ENCODE assay signal across 8 cellular contexts in the genomic region with DNA sequence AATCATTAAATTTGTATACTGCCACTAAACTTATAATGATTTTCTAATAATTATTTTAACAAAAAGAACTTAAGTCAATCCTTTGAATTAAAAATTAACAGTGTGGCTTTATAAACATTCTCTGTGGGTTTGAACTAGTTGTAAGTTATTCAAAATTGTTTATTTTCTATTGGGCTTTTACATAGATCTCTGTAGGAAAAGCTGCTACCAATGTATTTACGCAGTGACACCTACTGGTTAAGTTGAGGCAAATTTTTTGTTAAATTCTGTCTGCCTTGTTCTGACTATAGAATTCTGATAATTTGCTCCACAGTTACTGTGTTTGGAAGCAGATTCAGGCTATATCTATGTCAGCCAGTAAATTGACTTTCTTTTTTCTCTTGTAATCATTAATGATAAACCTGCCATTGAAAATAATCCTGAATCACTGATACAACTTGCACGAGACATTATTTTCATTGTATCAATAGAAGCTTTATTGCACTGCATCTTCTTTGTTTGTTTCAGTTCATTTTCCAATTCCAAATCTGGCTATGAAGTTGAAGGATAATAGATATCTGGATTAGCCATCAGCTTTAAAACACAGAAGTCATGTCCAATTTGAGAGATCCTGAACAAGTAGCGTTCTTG.
DNase-seq lines count a peak whose midpoint lies in the region; ATAC-seq, FAIRE-seq and TF ChIP-seq lines count a peak whose summit lies in the region.

No MANE protein-coding gene starts in this region.

- H4K20me1 ChIP-seq in K562 (replicated peaks; ENCODE audit: control insufficient read depth, insufficient read depth, low read length) = no peaks in the 10 kb centered on the region
- no peaks in the 10 kb centered on the region for H4K20me1 ChIP-seq in HepG2 (ENCODE audit: insufficient read depth, low read length)

- in situ Hi-C loops in K562 (cut with MboI) = loop anchor here (5.0 kb wide), 2 partner anchors 122 to 207 kb away; partner anchors contain the start of gene SF3B5
- in situ Hi-C loops in HepG2 (cut with HindIII; ENCODE audit: extremely low pct_ligation_motif_present, low pct_unique_long_range_greater_than_20kb) = loop anchor here (5.0 kb wide), 2 partner anchors 68 to 122 kb away; partner anchors contain the start of genes SF3B5 and UTRN

- peak; percentile 83 for FAIRE-seq in K562 (lab: Jason Lieb, UNC)
- peak; percentile 46 for FAIRE-seq in HepG2 (lab: Jason Lieb, UNC)

- TF ChIP-seq POLR2A in K562 (conservative IDR thresholded peaks at IDR 0.05) (no peak), HepG2 (IDR thresholded peaks at IDR 0.05; ENCODE audit: insufficient read depth in 1 of 2, low read depth in 2 of 2, low read length in 2 of 2) (no peak)

- H3K9me1 ChIP-seq in K562 (ENCODE audit: control insufficient read depth, insufficient read depth, low read length) = no peaks in the 10 kb centered on the region

- BruUV-seq in K562 (replicated peaks; lab: Mats Ljungman, UMichigan) (no TSS peak), HepG2 (replicated peaks; lab: Mats Ljungman, UMichigan) (no TSS peak)

- H3K27ac ChIP-seq in heart right ventricle (no peak overlapping the region), K562 (ENCODE audit: extremely low read depth, low read depth, low read length) (no peak overlapping the region), HepG2 (ENCODE audit: extremely low read length, insufficient read depth, low read length) (no peak overlapping the region)

- H3K4me1 ChIP-seq in heart right ventricle = peaks cover 0 to 31% (median 17%) of the 10 kb centered on the region in 9 donors
- peaks cover 14% of the 10 kb centered on the region in 2 experiments for H3K4me1 ChIP-seq in K562 (replicated peaks in 1 of 2; ENCODE audit: control insufficient read depth in 2 of 2, insufficient read depth in 2 of 2, low read length in 2 of 2)
- H3K4me1 ChIP-seq in HepG2 (ENCODE audit: insufficient read depth, low read length) = peaks cover 23% of the 10 kb centered on the region

- H3K9me3 ChIP-seq in heart right ventricle (peaks cover 0 to under 1% (median 0%) of the 10 kb centered on the region in 11 donors), K562 (replicated peaks; ENCODE audit: control insufficient read depth, insufficient read depth, low read depth, low read length) (no peaks in the 10 kb centered on the region), HepG2 (ENCODE audit: low read length) (peaks cover 3% of the 10 kb centered on the region; the same call in 1 of the 2 replicates)

- H3K4me3 ChIP-seq in heart right ventricle = no peak overlapping the region
- no peak overlapping the region for H3K4me3 ChIP-seq in K562
- no peak overlapping the region for H3K4me3 ChIP-seq in HepG2 (replicated peaks in 1 of 3; ENCODE audit: insufficient read depth in 1 of 3, low read depth in 2 of 3, low read length in 3 of 3)

- CTCF ChIA-PET in K562 (lab: Yijun Ruan, JAX; ENCODE audit: low intra/inter-chr PET ratio) (interaction anchor here (0.5 to 1.9 kb wide), 3 partner anchors 115 to 279 kb away, joined by 3 to 11 read pairs (median 7); no protein-coding TSS in a partner anchor), HepG2 (lab: Yijun Ruan, JAX; ENCODE audit: low intra/inter-chr PET ratio, low total read pairs) (interaction anchor here (1.6 kb wide), 1 partner anchor 114 kb away, joined by 10 read pairs; no protein-coding TSS in a partner anchor)

- TF ChIP-seq RAD21 in K562 (CRISPR knock-in tag; conservative IDR thresholded peaks at IDR 0.05 in 1 of 2, IDR thresholded peaks at IDR 0.05 in 1 of 2) (peak; percentile 79 to 82), HepG2 (CRISPR knock-in tag; IDR thresholded peaks at IDR 0.05) (peak; percentile 23; the same call in 1 of the 2 replicates)

- ATAC-seq in heart right ventricle (no peak), left ventricle myocardium superior (no peak), K562 (no peak), HepG2 (no peak), HG02588 (IDR thresholded peaks at IDR 0.05; ENCODE audit: unreplicated experiment) (no peak), GM18868 (IDR thresholded peaks at IDR 0.05; ENCODE audit: unreplicated experiment) (no peak), GM21447 (IDR thresholded peaks at IDR 0.05; ENCODE audit: unreplicated experiment) (no peak)

- intact Hi-C loops in heart right ventricle (cut with DNase I) = loop anchor here (2.0 to 10.0 kb wide), 13 partner anchors 48 to 264 kb away; partner anchors contain the start of genes UTRN (in 4 of the 10) and STX11 (in 2 of the 10)
- intact Hi-C loops in left ventricle myocardium superior (cut with micrococcal nuclease) = loop anchor here (2.0 to 10.0 kb wide), 2 partner anchors 46 to 114 kb away; no protein-coding TSS in a partner anchor
- intact Hi-C loops in K562 (cut with micrococcal nuclease) = loop anchor here (2.0 to 5.0 kb wide), 4 partner anchors 67 to 642 kb away; partner anchors contain the start of gene STX11
- intact Hi-C loops in HepG2 (cut with micrococcal nuclease; ENCODE audit: unreplicated experiment) = no loop called here

- H3K4me2 ChIP-seq in K562 (ENCODE audit: insufficient read depth, low read length) = no peak overlapping the region
- no peak overlapping the region for H3K4me2 ChIP-seq in HepG2 (ENCODE audit: low read depth, low read length)

- TF ChIP-seq EP300 in K562 (IDR thresholded peaks at IDR 0.05; ENCODE audit: low read length) (no peak), HepG2 (IDR thresholded peaks at IDR 0.05; ENCODE audit: low read depth in 2 of 2, low read length in 2 of 2) (no peak), HepG2 (CRISPR knock-in tag; IDR thresholded peaks at IDR 0.05; ENCODE audit: borderline replicate concordance) (no peak)

- H3K36me3 ChIP-seq in heart right ventricle = no peaks in the 10 kb centered on the region
- H3K36me3 ChIP-seq in K562 (ENCODE audit: control insufficient read depth, insufficient read depth, low read length) = no peaks in the 10 kb centered on the region
- no peaks in the 10 kb centered on the region for H3K36me3 ChIP-seq in HepG2 (replicated peaks in 1 of 2; ENCODE audit: control insufficient read depth in 1 of 2, insufficient read depth in 2 of 2, low read length in 2 of 2)

- DNase-seq in heart right ventricle (no peak), left ventricle myocardium superior (no peak), NCI-H1105 treated with DMSO at 0.1 percent for 48 hours (lab: John Stamatoyannopoulos, UW) (peak; percentile 55), K562 (ENCODE audit: extremely low read depth in 1 of 4, low spot score in 3 of 4) (peak; percentile 20 to 62 (median 36)), HepG2 (ENCODE audit: low spot score) (peak; percentile 54)

- no peaks in the 10 kb centered on the region for H3K27me3 ChIP-seq in heart right ventricle
- H3K27me3 ChIP-seq in K562 (ENCODE audit: control insufficient read depth in 2 of 2, insufficient read depth in 2 of 2, low read length in 2 of 2) = no peaks in the 10 kb centered on the region
- H3K27me3 ChIP-seq in HepG2 (ENCODE audit: control insufficient read depth in 1 of 2, insufficient read depth in 2 of 2, low read length in 2 of 2) = peaks cover 0 to under 1% of the 10 kb centered on the region in 2 experiments; a peak in 1 of 5 replicates

- WGBS in heart right ventricle, 2 donors = 64 to 76% methylated on average over 3 of the region's 3 CpGs
- WGBS in K562 (ENCODE audit: insufficient coverage, low coverage, missing lambda C conversion rate) = 28% methylated on average over 3 of the region's 3 CpGs
- WGBS in HepG2 (ENCODE audit: low lambda C conversion rate) = 50% methylated on average over 3 of the region's 3 CpGs

- no peak overlapping the region for H3K9ac ChIP-seq in K562 (ENCODE audit: insufficient read depth in 1 of 2, low read depth in 2 of 2, low read length in 2 of 2)
- H3K9ac ChIP-seq in HepG2 (ENCODE audit: insufficient read depth, low read depth, low read length) = no peak overlapping the region

- peak in 8 of 9 donors; percentile 41 to 81 (median 72) for TF ChIP-seq CTCF in heart right ventricle (IDR thresholded peaks at IDR 0.05)
- TF ChIP-seq CTCF in K562 (IDR thresholded peaks at IDR 0.05 in 2 of 3, conservative IDR thresholded peaks at IDR 0.05 in 1 of 3; ENCODE audit: insufficient read depth in 2 of 3, low read depth in 1 of 3, low read length in 3 of 3) = peak; percentile 51 to 89 (median 57); a peak in 4 of 6 replicates
- TF ChIP-seq CTCF in HepG2 (CRISPR knock-in tag; IDR thresholded peaks at IDR 0.05) = peak; percentile 63

- no peaks in the 10 kb centered on the region for H3K79me2 ChIP-seq in K562 (ENCODE audit: control insufficient read depth, insufficient read depth, low read length)
- H3K79me2 ChIP-seq in HepG2 (ENCODE audit: insufficient read depth, low read length) = no peaks in the 10 kb centered on the region

- POLR2A ChIA-PET in K562 (lab: Yijun Ruan, JAX) = interaction anchor here (1.3 to 1.7 kb wide), 2 partner anchors 10 to 155 kb away, joined by 3 to 5 read pairs; no protein-coding TSS in a partner anchor
- POLR2A ChIA-PET in HepG2 (lab: Yijun Ruan, JAX) = no interaction called here

- H2AFZ ChIP-seq in K562 (ENCODE audit: low read depth, low read length) = no peak overlapping the region
- H2AFZ ChIP-seq in HepG2 (ENCODE audit: low read length) = no peak overlapping the region

TF ChIP-seq in K562, 482 proteins besides CTCF, POLR2A, EP300 and RAD21 (continues in another document):
- TF ChIP-seq CEBPB (tag; IDR thresholded peaks at IDR 0.05) (no peak), ZNF232 (CRISPR knock-in tag; IDR thresholded peaks at IDR 0.05) (no peak), HDAC2 (IDR thresholded peaks at IDR 0.05) (no peak), KDM1A (IDR thresholded peaks at IDR 0.05) (no peak), CAMTA2 (CRISPR knock-in tag; conservative IDR thresholded peaks at IDR 0.05) (no peak), LCOR (CRISPR knock-in tag; IDR thresholded peaks at IDR 0.05) (no peak), ZNF134 (CRISPR knock-in tag; conservative IDR thresholded peaks at IDR 0.05) (no peak), MAFK (IDR thresholded peaks at IDR 0.05; ENCODE audit: low read length) (no peak)

TF ChIP-seq in HepG2, 621 proteins besides CTCF, POLR2A, EP300 and RAD21:
- TF ChIP-seq CREB1 (IDR thresholded peaks at IDR 0.05) = no peak
- 0 out of 2 replicates have a peak, but pooled peaks have one; percentile 8 for TF ChIP-seq CREB1 (CRISPR knock-in tag; IDR thresholded peaks at IDR 0.05)
- no peak for TF ChIP-seq TBX2 (CRISPR knock-in tag; IDR thresholded peaks at IDR 0.05; ENCODE audit: borderline replicate concordance)
- no peak for TF ChIP-seq ATRX (CRISPR knock-in tag; IDR thresholded peaks at IDR 0.05; ENCODE audit: borderline replicate concordance)
- TF ChIP-seq SOX5 (CRISPR knock-in tag; IDR thresholded peaks at IDR 0.05; ENCODE audit: borderline replicate concordance) = 0 out of 2 replicates have a peak, but pooled peaks have one; percentile 10
- peak; percentile 51 for TF ChIP-seq SMC3 (IDR thresholded peaks at IDR 0.05; ENCODE audit: low read length)
- TF ChIP-seq STAG1 (CRISPR knock-in tag; IDR thresholded peaks at IDR 0.05) = peak; percentile 56
- 0 out of 2 replicates have a peak, but pooled peaks have one; percentile 6 for TF ChIP-seq ELF3 (CRISPR knock-in tag; IDR thresholded peaks at IDR 0.05)
- no peak for TF ChIP-seq ERF (CRISPR knock-in tag; IDR thresholded peaks at IDR 0.05)

Comparison
In these comparisons a context has a peak if more than half of its experiments do, and no peak if none do; other contexts are left out.
1. DNase-seq: peak in NCI-H1105 treated with DMSO at 0.1 percent for 48 hours (single experiment), K562 (4 of 4) and HepG2 (single experiment); none in heart right ventricle (0 of 2) and left ventricle myocardium superior (single experiment).
2. Peak in every context shown above with its lines, with median percentiles within 50 percentile points of each other: CTCF ChIP-seq.